In the genomic region with DNA sequence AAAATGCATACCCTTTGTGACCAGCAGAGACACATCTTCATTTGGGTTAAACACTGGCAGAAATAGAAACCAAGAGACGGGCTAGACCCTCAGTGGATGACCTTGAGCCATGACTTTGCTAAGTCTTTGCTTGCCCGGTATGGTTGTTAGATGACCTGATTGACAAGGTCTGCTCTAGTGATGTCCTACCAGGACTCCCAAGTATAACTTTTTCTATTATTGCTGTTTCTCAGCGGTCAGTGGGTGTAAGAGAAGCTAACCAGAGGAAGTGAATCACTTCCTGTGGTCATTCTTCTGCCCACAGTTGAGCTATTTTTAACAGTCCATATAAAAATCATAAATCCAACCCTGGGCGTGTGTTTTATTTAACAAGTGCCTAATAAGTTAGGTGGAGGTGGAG, we compare ENCODE assay signal across 11 cellular contexts.
DNase-seq lines count a peak whose midpoint lies in the region.
"Had no signal": no experiment of that assay in that cellular context is flagged by ENCODE, and none has a peak within 500 bp of the region (broad histone marks: within the 10 kb centered on the region; RNA-seq: fewer than 3 reads in every experiment).

No MANE protein-coding gene starts in this region.

- DNase-seq in CMK (ENCODE audit: low read depth) (peak; percentile 11), HCEC 1CT (peak; percentile 80), SJSA1 (ENCODE audit: low read depth in 1 of 2, low spot score in 2 of 2) (peak in 1 of 2 experiments; percentile 62), immature natural killer cell (peak; percentile 10 to 22 (median 21)), NCI-H82 (lab: John Stamatoyannopoulos, UW) (no peak), NCI-H187 treated with DMSO at 0.1 percent for 48 hours (lab: John Stamatoyannopoulos, UW) (no peak), HuH-7 (ENCODE audit: low spot score) (no peak)
- no peak for DNase-seq in activated CD8-positive, alpha-beta memory T cell treated with anti-CD3 and anti-CD28 coated beads for 24 hours
- DNase-seq: activated CD4-positive, alpha-beta T cell treated with anti-CD3 and anti-CD28 coated beads, Interleukin-2, amount 10 ng/mL, durations not matched to agents 7 days and 5 days; DMS79 treated with DMSO at 0.1 percent for 48 hours; substantia nigra had no signal

- H3K4me3 Mint-ChIP-seq in immature natural killer cell: peak overlapping the region in 2 of 5 donors; percentile 8 to 31
- H3K4me3 Mint-ChIP-seq: activated CD4-positive, alpha-beta T cell treated with anti-CD3 and anti-CD28 coated beads, Interleukin-2, amount 10 ng/mL, durations not matched to agents 7 days and 5 days had no signal

- peaks cover 11 to 19% of the 10 kb centered on the region in 2 donors for H3K4me1 Mint-ChIP-seq in immature natural killer cell

- no peaks in the 10 kb centered on the region for H3K9me3 Mint-ChIP-seq in immature natural killer cell
- H3K9me3 Mint-ChIP-seq: activated CD4-positive, alpha-beta T cell treated with anti-CD3 and anti-CD28 coated beads, Interleukin-2, amount 10 ng/mL, durations not matched to agents 7 days and 5 days had no signal

- H3K27me3 ChIP-seq in SJSA1 (replicated peaks): no peaks in the 10 kb centered on the region

- H3K4me1 ChIP-seq in SJSA1 (replicated peaks): peaks cover 18% of the 10 kb centered on the region

- no peaks in the 10 kb centered on the region for H3K36me3 Mint-ChIP-seq in immature natural killer cell

- H3K36me3 ChIP-seq in SJSA1: no peaks in the 10 kb centered on the region

- no peak overlapping the region for H3K4me3 ChIP-seq in SJSA1

- 0 out of 2 replicates have a peak, but pooled peaks cover 2% of the 10 kb centered on the region for H3K9me3 ChIP-seq in SJSA1 (replicated peaks)

- peak overlapping the region; percentile 40; the same call in 1 of the 2 replicates for H3K27ac ChIP-seq in SJSA1

- peaks cover 9 to 20% (median 11%) of the 10 kb centered on the region in 3 donors for H3K27me3 Mint-ChIP-seq in immature natural killer cell (ENCODE audit: low read depth in 3 of 3)

- H3K27ac Mint-ChIP-seq in immature natural killer cell: no peak overlapping the region
- H3K27ac Mint-ChIP-seq: activated CD4-positive, alpha-beta T cell treated with anti-CD3 and anti-CD28 coated beads, Interleukin-2, amount 10 ng/mL, durations not matched to agents 7 days and 5 days had no signal

Comparison
In these comparisons a context has a peak if more than half of its experiments do, and no peak if none do; other contexts are left out.
1. DNase-seq: peak in CMK (single experiment), HCEC 1CT (single experiment) and immature natural killer cell (3 of 3); none in activated CD8-positive, alpha-beta memory T cell treated with anti-CD3 and anti-CD28 coated beads for 24 hours (single experiment), NCI-H82 (single experiment), NCI-H187 treated with DMSO at 0.1 percent for 48 hours (single experiment) and HuH-7 (single experiment).